ENCODE assay signal across 24 cellular contexts in the genomic region with DNA sequence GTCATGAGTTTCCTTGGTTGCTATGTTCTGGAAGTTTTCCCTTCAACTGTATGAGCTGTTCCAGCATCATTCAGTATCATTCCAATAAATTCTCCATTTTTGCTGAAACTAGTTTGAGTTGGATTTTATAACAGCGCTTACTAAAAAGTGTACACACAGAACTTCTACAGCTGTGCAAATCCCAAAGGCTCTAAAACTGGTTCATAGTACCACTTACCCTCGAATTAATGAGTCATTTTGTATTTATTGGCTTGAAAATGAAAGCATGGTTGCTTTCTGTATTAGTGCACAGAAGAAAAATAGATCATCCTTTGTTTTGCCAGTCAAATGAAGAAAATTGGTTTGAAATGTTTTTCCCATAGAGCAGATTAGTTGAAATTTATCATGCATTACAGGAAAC.
DNase-seq lines count a peak whose midpoint lies in the region; ATAC-seq and TF ChIP-seq lines count a peak whose summit lies in the region.
"Had no signal": no experiment of that assay in that cellular context is flagged by ENCODE, and none has a peak within 500 bp of the region (broad histone marks: within the 10 kb centered on the region; RNA-seq: fewer than 3 reads in every experiment).

No MANE protein-coding gene starts in this region.

- H3K9me3 ChIP-seq in OCI-LY3 (ENCODE audit: insufficient read depth, low read length) = no peaks in the 10 kb centered on the region
- H3K9me3 ChIP-seq: ascending aorta, vagina had no signal

- H3K27me3 ChIP-seq in OCI-LY3 (ENCODE audit: low read depth, low read length) = no peaks in the 10 kb centered on the region
- H3K27me3 ChIP-seq: ascending aorta, hepatocyte, vagina had no signal

- peaks cover 11% of the 10 kb centered on the region for H3K4me1 ChIP-seq in OCI-LY3 (ENCODE audit: low read length)
- H3K4me1 ChIP-seq: ascending aorta, vagina had no signal

- no peaks in the 10 kb centered on the region for H3K36me3 ChIP-seq in OCI-LY3 (replicated peaks; ENCODE audit: low read depth, low read length)
- H3K36me3 ChIP-seq: ascending aorta, vagina had no signal

- peak; percentile 43 for DNase-seq in stromal cell of bone marrow (ENCODE audit: low read depth)
- no peak for DNase-seq in CD1c-positive myeloid dendritic cell (ENCODE audit: extremely low spot score)
- no peak for DNase-seq in NCI-H187 treated with DMSO at 0.1 percent for 48 hours (lab: John Stamatoyannopoulos, UW)
- DNase-seq: activated CD4-positive, alpha-beta T cell treated with anti-CD3 and anti-CD28 coated beads, Interleukin-2, amount 50 U/mL, for 48 hours; activated naive CD4-positive, alpha-beta T cell treated with anti-CD3 and anti-CD28 coated beads for 36 hours; activated T-cell treated with anti-CD3 and anti-CD28 coated beads for 4 hours; AML-193; Calu3; islet precursor cell; naive thymus-derived CD8-positive, alpha-beta T cell; NCI-H2081; NCI-H524; posterior cingulate gyrus; Right ventricle myocardium superior; stimulated activated CD4-positive, alpha-beta T cell treated with anti-CD3 and anti-CD28 coated beads, Interleukin-4, amount 100 ng/mL, for 1 hour; substantia nigra; T-helper 2 cell had no signal

- H3K9ac ChIP-seq in OCI-LY3 (ENCODE audit: low read length) = no peak overlapping the region

- ATAC-seq in GM18858 (IDR thresholded peaks at IDR 0.05; ENCODE audit: unreplicated experiment) (peak; percentile 77), GM21717 (IDR thresholded peaks at IDR 0.05; ENCODE audit: unreplicated experiment) (peak; percentile 79), GM21619 (IDR thresholded peaks at IDR 0.05; ENCODE audit: unreplicated experiment) (no peak)
- ATAC-seq: naive thymus-derived CD8-positive, alpha-beta T cell had no signal

- TF ChIP-seq CTCF in OCI-LY3 (IDR thresholded peaks at IDR 0.05; ENCODE audit: low read depth, low read length) = no peak

- H3K4me3 ChIP-seq in OCI-LY3 (ENCODE audit: low read length) = no peak overlapping the region
- H3K4me3 ChIP-seq: ascending aorta, hepatocyte, vagina had no signal

- no peak overlapping the region for H3K27ac ChIP-seq in OCI-LY3 (ENCODE audit: low read length)
- H3K27ac ChIP-seq: ascending aorta, hepatocyte, vagina had no signal

- no peaks in the 10 kb centered on the region for H3K79me2 ChIP-seq in OCI-LY3 (ENCODE audit: low read length)
- H3K79me2 ChIP-seq: hepatocyte had no signal

- H2AFZ ChIP-seq in OCI-LY3 (ENCODE audit: low read depth, low read length) = no peak overlapping the region
- H2AFZ ChIP-seq: hepatocyte had no signal

- H3K4me2 ChIP-seq in OCI-LY3 (ENCODE audit: low read length) = peak overlapping the region; percentile 31
- H3K4me2 ChIP-seq: hepatocyte had no signal

- no peaks in the 10 kb centered on the region for H4K20me1 ChIP-seq in OCI-LY3 (ENCODE audit: insufficient read depth, low read length)
